In the genomic region with DNA sequence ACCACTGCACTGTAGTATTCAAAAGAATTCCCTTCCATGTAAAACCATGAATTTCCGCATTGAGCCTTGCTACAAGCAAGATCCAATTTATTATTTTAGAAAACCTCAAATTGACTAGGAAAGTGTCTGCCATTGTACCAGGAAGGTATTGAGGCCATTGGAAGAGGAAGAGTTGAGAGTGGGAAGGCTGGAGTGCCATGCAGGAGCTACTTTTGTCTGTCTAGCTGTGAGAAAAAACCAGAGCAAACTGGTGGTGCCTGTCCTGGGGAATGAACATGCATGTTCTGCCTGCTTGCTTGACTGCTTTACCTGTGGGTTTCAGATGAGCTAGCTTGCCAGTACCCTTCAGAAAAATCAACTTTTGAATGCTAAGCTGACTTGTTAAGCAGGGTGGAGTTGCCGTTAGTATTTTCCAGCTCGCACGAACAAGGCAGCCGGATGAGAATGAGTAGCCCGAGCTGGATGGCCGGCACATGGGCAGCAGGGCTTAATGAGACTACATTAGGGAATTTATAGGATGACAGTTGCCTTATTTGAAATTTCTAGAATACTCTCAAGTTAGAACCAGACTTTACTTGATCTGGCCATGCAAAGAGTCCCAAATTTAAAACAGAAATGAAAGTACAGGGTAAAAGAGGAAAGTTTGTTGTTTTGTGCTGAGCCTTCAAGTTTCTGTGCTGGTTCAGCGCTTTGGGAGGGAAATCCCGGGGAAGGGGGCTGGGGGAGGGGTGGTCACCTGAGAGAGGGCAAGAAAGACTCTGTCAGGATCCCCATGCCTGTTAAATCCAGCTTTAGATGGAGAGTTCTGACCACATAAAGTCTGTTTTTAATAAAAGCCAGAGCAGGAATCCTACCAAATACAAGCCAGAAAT, we compare ENCODE assay signal across 8 cellular contexts. TPM values are rescaled to one million over a fixed set of nuclear protein-coding genes. Genes with fewer than 3 reads are reported as not detected.
DNase-seq lines count a peak whose midpoint lies in the region; ATAC-seq and TF ChIP-seq lines count a peak whose summit lies in the region.

No MANE protein-coding gene starts in this region.

- H3K9me3 ChIP-seq in BLaER1 treated with 17β-estradiol and CSF1 and Interleukin-3, amounts not matched to agents 10 nM and 100 nM (replicated peaks in 1 of 11) = peaks cover 0 to 7% (median 0%) of the 10 kb centered on the region in 11 experiments; a peak in 1 of 22 replicates
- no peaks in the 10 kb centered on the region for H3K9me3 ChIP-seq in gastroesophageal sphincter

- peak overlapping the region in 3 of 10 experiments; percentile 23 to 36 (median 31); a peak in 4 of 20 replicates for H3K4me3 ChIP-seq in BLaER1 treated with 17β-estradiol and CSF1 and Interleukin-3, amounts not matched to agents 10 nM and 100 nM
- no peak overlapping the region for H3K4me3 ChIP-seq in gastroesophageal sphincter

- ATAC-seq in GM19463 (IDR thresholded peaks at IDR 0.05; ENCODE audit: unreplicated experiment) (peak; percentile 65), HG03521 (IDR thresholded peaks at IDR 0.05; ENCODE audit: unreplicated experiment) (peak; percentile 43), gastroesophageal sphincter (peak; percentile 39)
- peak; percentile 87 for ATAC-seq in stimulated activated naive B cell treated with anti-CD40 and anti-IgM and Interleukin-4, amounts not matched to agents 10 μg/mL and 1 μg/mL and 100 μg/mL, for 72 hours (replicated peaks)

- DNase-seq in stimulated activated naive B cell treated with anti-CD40 and anti-IgM and Interleukin-4, amounts not matched to agents 10 μg/mL and 1 μg/mL and 100 μg/mL, for 72 hours = peak; percentile 70
- DNase-seq in SK-N-DZ (ENCODE audit: low spot score) (no peak), D341Med (ENCODE audit: low spot score) (no peak), NCI-H2107 treated with DMSO at 0.1 percent for 48 hours (lab: John Stamatoyannopoulos, UW; ENCODE audit: unreplicated experiment) (no peak)

- no peak for TF ChIP-seq EP300 in gastroesophageal sphincter (IDR thresholded peaks at IDR 0.05)

- no peaks in the 10 kb centered on the region for H4K20me1 ChIP-seq in BLaER1 treated with 17β-estradiol and CSF1 and Interleukin-3, amounts not matched to agents 10 nM and 100 nM

- no peaks in the 10 kb centered on the region for H3K36me3 ChIP-seq in BLaER1 treated with 17β-estradiol and CSF1 and Interleukin-3, amounts not matched to agents 10 nM and 100 nM
- no peaks in the 10 kb centered on the region for H3K36me3 ChIP-seq in gastroesophageal sphincter

- H3K27ac ChIP-seq in BLaER1 treated with 17β-estradiol and CSF1 and Interleukin-3, amounts not matched to agents 10 nM and 100 nM = peak overlapping the region in 5 of 11 experiments; percentile 31 to 89 (median 80); a peak in 8 of 22 replicates
- H3K27ac ChIP-seq in gastroesophageal sphincter = peak overlapping the region in 3 of 4 donors; percentile 16 to 51 (median 26)

- no peaks in the 10 kb centered on the region for H3K27me3 Mint-ChIP-seq in stimulated activated naive B cell treated with anti-CD40 and anti-IgM and Interleukin-4, amounts not matched to agents 10 μg/mL and 1 μg/mL and 100 μg/mL, for 72 hours

- WGBS in gastroesophageal sphincter (ENCODE audit: low coverage in 1 of 2), 2 donors = 53 to 78% methylated on average over 8 of the region's 9 CpGs

- H3K4me3 Mint-ChIP-seq in stimulated activated naive B cell treated with anti-CD40 and anti-IgM and Interleukin-4, amounts not matched to agents 10 μg/mL and 1 μg/mL and 100 μg/mL, for 72 hours = peak overlapping the region; percentile 87 to 93

- no peak for TF ChIP-seq POLR2A in gastroesophageal sphincter (IDR thresholded peaks at IDR 0.05)

- H3K36me3 Mint-ChIP-seq in stimulated activated naive B cell treated with anti-CD40 and anti-IgM and Interleukin-4, amounts not matched to agents 10 μg/mL and 1 μg/mL and 100 μg/mL, for 72 hours = no peaks in the 10 kb centered on the region

- H3K27me3 ChIP-seq in BLaER1 treated with 17β-estradiol and CSF1 and Interleukin-3, amounts not matched to agents 10 nM and 100 nM = no peaks in the 10 kb centered on the region
- H3K27me3 ChIP-seq in gastroesophageal sphincter = no peaks in the 10 kb centered on the region

- H3K4me1 Mint-ChIP-seq in stimulated activated naive B cell treated with anti-CD40 and anti-IgM and Interleukin-4, amounts not matched to agents 10 μg/mL and 1 μg/mL and 100 μg/mL, for 72 hours = peaks cover 36 to 66% of the 10 kb centered on the region in 2 donors

- H3K9ac ChIP-seq in BLaER1 treated with 17β-estradiol and CSF1 and Interleukin-3, amounts not matched to agents 10 nM and 100 nM = peak overlapping the region in 4 of 11 experiments; percentile 42 to 76 (median 69); a peak in 6 of 22 replicates

- peaks cover 0 to 3% of the 10 kb centered on the region in 2 donors for H3K9me3 Mint-ChIP-seq in stimulated activated naive B cell treated with anti-CD40 and anti-IgM and Interleukin-4, amounts not matched to agents 10 μg/mL and 1 μg/mL and 100 μg/mL, for 72 hours

- peak overlapping the region; percentile 42 to 90 (median 69) for H3K4me2 ChIP-seq in BLaER1 treated with 17β-estradiol and CSF1 and Interleukin-3, amounts not matched to agents 10 nM and 100 nM

- TF ChIP-seq CTCF in gastroesophageal sphincter (IDR thresholded peaks at IDR 0.05) = no peak

- peak overlapping the region; percentile 98 for H3K27ac Mint-ChIP-seq in stimulated activated naive B cell treated with anti-CD40 and anti-IgM and Interleukin-4, amounts not matched to agents 10 μg/mL and 1 μg/mL and 100 μg/mL, for 72 hours

- H3K4me1 ChIP-seq in BLaER1 treated with 17β-estradiol and CSF1 and Interleukin-3, amounts not matched to agents 10 nM and 100 nM = peaks cover 26 to 76% (median 36%) of the 10 kb centered on the region in 10 experiments
- peaks cover 6 to 45% (median 9%) of the 10 kb centered on the region in 3 donors for H3K4me1 ChIP-seq in gastroesophageal sphincter

RNA-seq across cellular contexts. Expression of gene C1orf105, which starts 29.6 kb away (rescaled TPM):
- total RNA-seq in gastroesophageal sphincter = not detected
- not detected in 2 replicates for polyA plus RNA-seq in SK-N-DZ (2014; cell fraction: cytosol; rRNA removed)
- polyA plus RNA-seq in SK-N-DZ (2014; cell fraction: nucleus; rRNA removed) = not detected in 2 replicates

RNA-seq across cellular contexts. Expression of gene PIGC, which starts 53.0 kb away (rescaled TPM):
- total RNA-seq in gastroesophageal sphincter = 10 to 100 TPM; 23.3 to 26.3 (median 25.8) TPM
- polyA plus RNA-seq in SK-N-DZ (2014; cell fraction: cytosol; rRNA removed) = 47.6 and 58.8 TPM in 2 replicates
- 23.8 and 30.9 TPM in 2 replicates for polyA plus RNA-seq in SK-N-DZ (2014; cell fraction: nucleus; rRNA removed)
